Comparison of ENCODE assay signal across 2 cellular contexts in genomic region chr17:81244358-81245023, GRCh38.
TF ChIP-seq lines count a peak whose summit lies in the region.

No MANE protein-coding gene starts in this region.

TF ChIP-seq in A549, 52 proteins besides CTCF, POLR2A, EP300 and RAD21 (continued from another document):
- no peak for TF ChIP-seq HMGXB4 (CRISPR knock-in tag; IDR thresholded peaks at IDR 0.05; ENCODE audit: borderline replicate concordance)
- TF ChIP-seq BCL3 (IDR thresholded peaks at IDR 0.05): no peak
- TF ChIP-seq ZFP36 (IDR thresholded peaks at IDR 0.05; ENCODE audit: borderline replicate concordance, partially characterized antibody): no peak
- no peak for TF ChIP-seq MAFK (IDR thresholded peaks at IDR 0.05; ENCODE audit: partially characterized antibody)

TF ChIP-seq in SK-N-SH, 30 proteins besides CTCF, POLR2A, EP300 and RAD21 (continued from another document):
- TF ChIP-seq PBX3 (IDR thresholded peaks at IDR 0.05) (no peak), TCF12 (IDR thresholded peaks at IDR 0.05) (no peak), IRF3 (IDR thresholded peaks at IDR 0.05; ENCODE audit: low read depth, low read length) (no peak), ELF1 (IDR thresholded peaks at IDR 0.05) (no peak), USF1 (IDR thresholded peaks at IDR 0.05; ENCODE audit: borderline replicate concordance, low read depth) (no peak), RXRA (IDR thresholded peaks at IDR 0.05; ENCODE audit: borderline replicate concordance, low read depth) (no peak), FOXM1 (IDR thresholded peaks at IDR 0.05; ENCODE audit: low read depth) (no peak), GABPA (IDR thresholded peaks at IDR 0.05; ENCODE audit: low read depth) (no peak), JUND (IDR thresholded peaks at IDR 0.05) (no peak), NRF1 (IDR thresholded peaks at IDR 0.05; ENCODE audit: low read depth, low read length) (no peak), REST (IDR thresholded peaks at IDR 0.05; ENCODE audit: low read depth, low read length) (no peak), EZH2phosphoT487 (IDR thresholded peaks at IDR 0.05; ENCODE audit: borderline replicate concordance, low read depth) (no peak), RFX5 (IDR thresholded peaks at IDR 0.05; ENCODE audit: low read length) (no peak)
